16 cellular contexts compared by ENCODE assay signal in the genomic region with DNA sequence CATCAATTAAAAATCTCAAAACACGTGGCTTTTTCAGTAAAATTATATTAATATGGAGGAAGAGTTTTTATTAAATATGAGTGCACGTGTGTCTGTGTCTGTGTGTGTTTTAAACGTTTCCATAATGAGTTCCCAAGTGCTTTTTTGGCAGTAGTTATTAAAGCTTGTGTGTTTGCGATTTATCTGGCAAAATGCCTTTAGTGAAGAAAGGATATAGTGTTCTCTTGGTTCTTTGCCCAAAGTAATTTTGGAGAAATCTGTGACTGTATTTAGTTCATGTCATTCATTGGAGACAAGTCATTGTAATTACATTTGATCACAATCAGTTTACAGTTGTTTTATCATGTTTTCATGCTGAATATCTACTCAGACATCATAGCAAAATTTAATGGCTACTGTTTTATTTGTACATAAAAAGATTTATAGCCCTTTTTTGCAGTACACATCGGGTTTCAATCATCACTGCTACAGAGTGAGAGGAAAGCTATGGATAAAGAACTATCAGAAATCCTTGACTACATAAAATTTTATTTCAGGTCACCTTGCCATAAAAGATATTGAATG.
DNase-seq lines count a peak whose midpoint lies in the region; ATAC-seq, FAIRE-seq and TF ChIP-seq lines count a peak whose summit lies in the region.
"Had no signal": no experiment of that assay in that cellular context is flagged by ENCODE, and none has a peak within 500 bp of the region (broad histone marks: within the 10 kb centered on the region; RNA-seq: fewer than 3 reads in every experiment).

No MANE protein-coding gene starts in this region.

- peak; percentile 80 for DNase-seq in A673 (ENCODE audit: low spot score)
- no peak for DNase-seq in HEK293T (ENCODE audit: extremely low spot score)
- peak; percentile 88 for DNase-seq in NCI-H2171 (lab: John Stamatoyannopoulos, UW)
- no peak for DNase-seq in activated T-cell treated with anti-CD3 and anti-CD28 coated beads for 4 hours
- no peak for DNase-seq in NK-92 (lab: John Stamatoyannopoulos, UW; ENCODE audit: unreplicated experiment)
- no peak for DNase-seq in GM19239 (ENCODE audit: insufficient read length, low spot score)
- DNase-seq: activated CD4-positive, alpha-beta memory T cell treated with anti-CD3 and anti-CD28 coated beads for 36 hours; adrenal gland; central memory CD4-positive, alpha-beta T cell; effector memory CD8-positive, alpha-beta T cell; mammary epithelial cell; NCI-H226 had no signal

- no peaks in the 10 kb centered on the region for H3K27me3 ChIP-seq in A673 (replicated peaks; ENCODE audit: insufficient read depth, low read depth, low read length, poor library complexity)
- H3K27me3 ChIP-seq: adrenal gland, gastroesophageal sphincter had no signal

- H3K36me3 ChIP-seq in A673 (ENCODE audit: insufficient read depth, low read length, poor library complexity, severe bottlenecking): no peaks in the 10 kb centered on the region
- H3K36me3 ChIP-seq: adrenal gland, gastroesophageal sphincter had no signal

- no TSS peak for BruUV-seq in A673 (replicated peaks; lab: Mats Ljungman, UMichigan)

- H3K4me3 ChIP-seq in A673 (ENCODE audit: low read depth, low read length, poor library complexity, severe bottlenecking): peak overlapping the region; percentile 14
- H3K4me3 ChIP-seq: adrenal gland, gastroesophageal sphincter had no signal

- CTCF ChIA-PET in A673 (lab: Charles Lee): interaction anchor here (1.5 kb wide), 1 partner anchor 10 kb away, joined by 4 read pairs; no protein-coding TSS in a partner anchor
- CTCF ChIA-PET in HEK293T (lab: Yijun Ruan, JAX): interaction anchor here (1.1 kb wide), 1 partner anchor 9 kb away, joined by 3 read pairs; no protein-coding TSS in a partner anchor

- peaks cover 23% of the 10 kb centered on the region for H3K4me1 ChIP-seq in A673 (ENCODE audit: insufficient read depth, low read length, poor library complexity, severe bottlenecking)
- H3K4me1 ChIP-seq: adrenal gland had no signal

- no peaks in the 10 kb centered on the region for H3K9me3 ChIP-seq in A673 (ENCODE audit: low read depth, low read length, poor library complexity, severe bottlenecking)
- H3K9me3 ChIP-seq: adrenal gland, gastroesophageal sphincter had no signal

- ATAC-seq in GM21526 (IDR thresholded peaks at IDR 0.05; ENCODE audit: low FRiP score, unreplicated experiment): no peak
- ATAC-seq: effector memory CD8-positive, alpha-beta T cell; gastroesophageal sphincter; natural killer cell treated with Interleukin-12 subunit alpha and Interleukin-12 subunit beta and Interleukin-15 and Interleukin-18, amount 100 ng/mL, for 72 hours had no signal

- TF ChIP-seq CTCF in A673 (conservative IDR thresholded peaks at IDR 0.05; ENCODE audit: low read depth, low read length): no peak

- FAIRE-seq in endometrium (lab: Jason Lieb, UNC) (peak; percentile 53), GM19239 (lab: Jason Lieb, UNC) (no peak)

- intact Hi-C loops in A673 (cut with micrococcal nuclease; ENCODE audit: unreplicated experiment): no loop called here

- peak overlapping the region; percentile 18 for H3K27ac ChIP-seq in A673 (ENCODE audit: low read depth, low read length, poor library complexity, severe bottlenecking)
- H3K27ac ChIP-seq: adrenal gland, gastroesophageal sphincter had no signal

- POLR2A ChIA-PET in A673 (lab: Charles Lee; ENCODE audit: low non-redundant PET) (interaction anchor here (0.6 to 0.7 kb wide), 3 partner anchors 8 to 997 kb away, joined by 3 to 7 read pairs (median 4); a partner anchor contains a TSS), HEK293T (lab: Yijun Ruan, JAX) (interaction anchor here (0.7 kb wide), 1 partner anchor 614 kb away, joined by 3 read pairs; no protein-coding TSS in a partner anchor)

TF ChIP-seq in HEK293T, 16 proteins besides CTCF, POLR2A, EP300 and RAD21:
- peak; percentile 81; the same call in 1 of the 2 replicates for TF ChIP-seq CTBP1 (IDR thresholded peaks at IDR 0.05; ENCODE audit: borderline replicate concordance)
- TF ChIP-seq LEF1 (IDR thresholded peaks at IDR 0.05; ENCODE audit: borderline replicate concordance): peak; percentile 67; the same call in 1 of the 2 replicates
- 0 out of 2 replicates have a peak, but pooled peaks have one; percentile 17 for TF ChIP-seq L3MBTL2 (conservative IDR thresholded peaks at IDR 0.05)
- TF ChIP-seq NFRKB (IDR thresholded peaks at IDR 0.05): no peak
- TF ChIP-seq FOXA1 (IDR thresholded peaks at IDR 0.05): no peak
- TF ChIP-seq BHLHE40 (IDR thresholded peaks at IDR 0.05; ENCODE audit: borderline replicate concordance): no peak
- peak; percentile 11; the same call in 1 of the 2 replicates for TF ChIP-seq ZNF384 (IDR thresholded peaks at IDR 0.05)
- TF ChIP-seq HDGF (IDR thresholded peaks at IDR 0.05; ENCODE audit: borderline replicate concordance): no peak
- peak; percentile 76 for TF ChIP-seq ARNT (IDR thresholded peaks at IDR 0.05)
- TF ChIP-seq, protein P1, sequence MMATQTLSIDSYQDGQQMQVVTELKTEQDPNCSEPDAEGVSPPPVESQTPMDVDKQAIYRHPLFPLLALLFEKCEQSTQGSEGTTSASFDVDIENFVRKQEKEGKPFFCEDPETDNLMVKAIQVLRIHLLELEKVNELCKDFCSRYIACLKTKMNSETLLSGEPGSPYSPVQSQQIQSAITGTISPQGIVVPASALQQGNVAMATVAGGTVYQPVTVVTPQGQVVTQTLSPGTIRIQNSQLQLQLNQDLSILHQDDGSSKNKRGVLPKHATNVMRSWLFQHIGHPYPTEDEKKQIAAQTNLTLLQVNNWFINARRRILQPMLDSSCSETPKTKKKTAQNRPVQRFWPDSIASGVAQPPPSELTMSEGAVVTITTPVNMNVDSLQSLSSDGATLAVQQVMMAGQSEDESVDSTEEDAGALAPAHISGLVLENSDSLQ (IDR thresholded peaks at IDR 0.05): peak; percentile 92
- TF ChIP-seq ELF4 (IDR thresholded peaks at IDR 0.05): no peak

Comparison
In these comparisons a context has a peak if more than half of its experiments do, and no peak if none do; other contexts are left out.
1. DNase-seq: peak in A673 (single experiment) and NCI-H2171 (single experiment); none in HEK293T (single experiment), activated T-cell treated with anti-CD3 and anti-CD28 coated beads for 4 hours (single experiment), NK-92 (single experiment) and GM19239 (single experiment).